Comparison of ENCODE assay signal across 10 cellular contexts in genomic region chr6:87807423-87807978, GRCh38.
A peak's percentile ranks its signal among the peaks of the same experiment; 100 is the strongest.
DNase-seq lines count a peak whose midpoint lies in the region; ATAC-seq lines count a peak whose summit lies in the region.
"Had no signal": no experiment of that assay in that cellular context is flagged by ENCODE, and none has a peak within 500 bp of the region (broad histone marks: within the 10 kb centered on the region; RNA-seq: fewer than 3 reads in every experiment).

No MANE protein-coding gene starts in this region.

- ATAC-seq in GM18520 (IDR thresholded peaks at IDR 0.05; ENCODE audit: unreplicated experiment) (peak; percentile 68), GM21390 (IDR thresholded peaks at IDR 0.05; ENCODE audit: unreplicated experiment) (peak; percentile 91), HG03108 (IDR thresholded peaks at IDR 0.05; ENCODE audit: unreplicated experiment) (peak; percentile 58)

- DNase-seq in OCI-M1 (lab: John Stamatoyannopoulos, UW) (peak; percentile 71), HCEC 1CT (no peak), hepatic stellate cell (ENCODE audit: low spot score) (no peak), NCI-H345 treated with DMSO at 0.1 percent for 48 hours (lab: John Stamatoyannopoulos, UW; ENCODE audit: unreplicated experiment) (no peak)
- no peak for DNase-seq in activated CD4-positive, alpha-beta T cell treated with anti-CD3 and anti-CD28 coated beads for 1 hour
- DNase-seq: NCI-H1048; stimulated activated naive CD4-positive, alpha-beta T cell treated with Interleukin-2 at 50 U/mL for 16 hours had no signal
